In genomic region chr1:91500756-91501526, GRCh38 we compare ENCODE assay signal across 1 cellular context.
A peak's percentile ranks its signal among the peaks of the same experiment; 100 is the strongest.
TF ChIP-seq lines count a peak whose summit lies in the region.

Gene CDC7 (plus strand): TSS chr1:91500851. CDS start chr1:91501717, 866 bp downstream.

TF ChIP-seq in GM12878, 131 proteins besides CTCF, POLR2A, EP300 and RAD21 (continued from another document and continues in another):
- TF ChIP-seq ZNF592 (IDR thresholded peaks at IDR 0.05) (no peak), SREBF2 (IDR thresholded peaks at IDR 0.05; ENCODE audit: low read length) (no peak), SREBF1 (IDR thresholded peaks at IDR 0.05; ENCODE audit: low read length) (no peak), EGR1 (IDR thresholded peaks at IDR 0.05; ENCODE audit: borderline replicate concordance in 1 of 2, low read depth in 2 of 2, low read length in 2 of 2) (peak in 1 of 2 experiments; percentile 67; a peak in 1 of 3 replicates), SMAD5 (IDR thresholded peaks at IDR 0.05; ENCODE audit: low read depth) (peak; percentile 54; the same call in 1 of the 2 replicates), HDGF (IDR thresholded peaks at IDR 0.05) (no peak), RB1 (IDR thresholded peaks at IDR 0.05; ENCODE audit: borderline replicate concordance) (peak; percentile 99), NRF1 (conservative IDR thresholded peaks at IDR 0.05; ENCODE audit: low read depth, low read length) (peak; percentile 88), CEBPZ (IDR thresholded peaks at IDR 0.05; ENCODE audit: low read depth, low read length) (no peak), TAF1 (IDR thresholded peaks at IDR 0.05; ENCODE audit: borderline replicate concordance, low read depth, low read length) (no peak; the same call in 1 of the 2 replicates), E2F4 (IDR thresholded peaks at IDR 0.05; ENCODE audit: low read depth, low read length) (peak; percentile 85), EED (IDR thresholded peaks at IDR 0.05; ENCODE audit: low read depth) (peak; percentile 93), TCF12 (IDR thresholded peaks at IDR 0.05; ENCODE audit: low read depth, low read length) (no peak), ZZZ3 (IDR thresholded peaks at IDR 0.05; ENCODE audit: control insufficient read depth, insufficient read length, low read depth) (no peak), ATF3 (IDR thresholded peaks at IDR 0.05; ENCODE audit: borderline replicate concordance, extremely low read depth, low read depth, low read length) (no peak), SPI1 (IDR thresholded peaks at IDR 0.05; ENCODE audit: borderline replicate concordance, insufficient read depth, low read depth, low read length) (peak; percentile 31; the same call in 1 of the 2 replicates), FOS (IDR thresholded peaks at IDR 0.05; ENCODE audit: borderline replicate concordance, extremely low read depth, insufficient read length) (no peak), ZBED1 (IDR thresholded peaks at IDR 0.05; ENCODE audit: borderline replicate concordance) (no peak), ZBTB40 (IDR thresholded peaks at IDR 0.05; ENCODE audit: borderline replicate concordance) (no peak), BACH1 (IDR thresholded peaks at IDR 0.05; ENCODE audit: borderline replicate concordance) (peak; percentile 39; the same call in 1 of the 2 replicates), SKIL (IDR thresholded peaks at IDR 0.05; ENCODE audit: low read depth, poor library complexity, severe bottlenecking) (no peak), BCLAF1 (IDR thresholded peaks at IDR 0.05) (peak; percentile 74; the same call in 1 of the 2 replicates), TCF3 (IDR thresholded peaks at IDR 0.05; ENCODE audit: borderline replicate concordance, insufficient read depth, low read depth, low read length) (0 out of 2 replicates have a peak, but pooled peaks have one; percentile 17), SMC3 (IDR thresholded peaks at IDR 0.05; ENCODE audit: borderline replicate concordance, low read length) (no peak), PRDM15 (CRISPR knock-in tag; IDR thresholded peaks at IDR 0.05) (no peak), ZNF384 (IDR thresholded peaks at IDR 0.05; ENCODE audit: borderline replicate concordance, low read depth, low read length) (no peak), RBBP5 (conservative IDR thresholded peaks at IDR 0.05) (peak; percentile 80; the same call in 1 of the 2 replicates), MEF2A (IDR thresholded peaks at IDR 0.05; ENCODE audit: insufficient read depth, low read depth, low read length) (no peak), BCL3 (IDR thresholded peaks at IDR 0.05; ENCODE audit: borderline replicate concordance, insufficient read depth, low read depth, low read length, poor library complexity, severe bottlenecking) (no peak)
